ENCODE assay signal across 15 cellular contexts in the genomic region with DNA sequence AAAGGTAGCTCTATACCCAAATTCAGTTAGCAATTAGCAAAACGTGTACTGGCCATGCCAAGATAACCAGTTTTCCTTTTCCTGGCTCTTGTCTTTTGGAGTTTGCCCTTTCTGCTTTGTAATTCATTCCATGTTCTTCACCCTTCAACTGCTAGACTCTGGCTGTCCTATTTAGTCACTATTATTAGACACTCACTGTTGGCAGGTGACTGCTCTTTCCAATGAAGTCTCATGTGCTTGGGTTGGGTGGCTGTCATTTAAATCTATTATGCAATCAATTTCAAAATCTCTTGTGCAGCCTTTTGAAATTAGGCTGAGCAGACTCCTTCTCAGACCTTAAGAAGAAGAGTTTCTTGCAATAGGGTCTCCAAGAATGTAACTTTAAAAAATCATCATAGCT.
"Had no signal": no experiment of that assay in that cellular context is flagged by ENCODE, and none has a peak within 500 bp of the region (broad histone marks: within the 10 kb centered on the region; RNA-seq: fewer than 3 reads in every experiment).

No MANE protein-coding gene starts in this region.

- ATAC-seq: activated CD4-positive, alpha-beta T cell treated with anti-CD3 and anti-CD28 coated beads for 36 hours; activated T-cell treated with anti-CD3 and anti-CD28 coated beads, Interleukin-2, amount 50 U/mL, for 4 hours; foreskin keratinocyte; natural killer cell treated with Interleukin-12 subunit alpha and Interleukin-12 subunit beta and Interleukin-15 and Interleukin-18, amount 100 ng/mL, for 72 hours; right lobe of liver; stimulated activated naive CD8-positive, alpha-beta T cell treated with anti-CD3 and anti-CD28 coated beads, Interleukin-15, amount 100 ng/mL, for 72 hours had no signal

- H3K36me3 ChIP-seq: adrenal gland, cardiac muscle cell, right lobe of liver, upper lobe of left lung, WERI-Rb-1 had no signal

- H3K27me3 ChIP-seq: adrenal gland, cardiac muscle cell, foreskin keratinocyte, right lobe of liver, upper lobe of left lung had no signal

- H3K9me3 ChIP-seq: adrenal gland, right lobe of liver, upper lobe of left lung had no signal

- H3K4me1 ChIP-seq: adrenal gland, foreskin keratinocyte, right lobe of liver, upper lobe of left lung had no signal

- DNase-seq: activated CD4-positive, alpha-beta memory T cell treated with anti-CD3 and anti-CD28 coated beads for 36 hours; activated CD4-positive, alpha-beta T cell treated with anti-CD3 and anti-CD28 coated beads for 36 hours; activated effector memory CD4-positive, alpha-beta T cell treated with Interleukin-2 at 50 U/mL for 16 hours; activated T-cell treated with anti-CD3 and anti-CD28 coated beads, Interleukin-2, amount 50 U/mL, for 4 hours; adrenal gland; effector memory CD4-positive, alpha-beta T cell; foreskin keratinocyte; mammary epithelial cell; right lobe of liver; stimulated activated naive CD8-positive, alpha-beta T cell treated with anti-CD3 and anti-CD28 coated beads, Interleukin-15, amount 100 ng/mL, for 72 hours; upper lobe of left lung; WERI-Rb-1 had no signal

- H3K27ac ChIP-seq: adrenal gland, cardiac muscle cell, coronary artery, foreskin keratinocyte, right lobe of liver, upper lobe of left lung, WERI-Rb-1 had no signal

- H3K4me3 ChIP-seq: adrenal gland, cardiac muscle cell, coronary artery, right lobe of liver, upper lobe of left lung had no signal
